13 cellular contexts compared by ENCODE assay signal in the genomic region with DNA sequence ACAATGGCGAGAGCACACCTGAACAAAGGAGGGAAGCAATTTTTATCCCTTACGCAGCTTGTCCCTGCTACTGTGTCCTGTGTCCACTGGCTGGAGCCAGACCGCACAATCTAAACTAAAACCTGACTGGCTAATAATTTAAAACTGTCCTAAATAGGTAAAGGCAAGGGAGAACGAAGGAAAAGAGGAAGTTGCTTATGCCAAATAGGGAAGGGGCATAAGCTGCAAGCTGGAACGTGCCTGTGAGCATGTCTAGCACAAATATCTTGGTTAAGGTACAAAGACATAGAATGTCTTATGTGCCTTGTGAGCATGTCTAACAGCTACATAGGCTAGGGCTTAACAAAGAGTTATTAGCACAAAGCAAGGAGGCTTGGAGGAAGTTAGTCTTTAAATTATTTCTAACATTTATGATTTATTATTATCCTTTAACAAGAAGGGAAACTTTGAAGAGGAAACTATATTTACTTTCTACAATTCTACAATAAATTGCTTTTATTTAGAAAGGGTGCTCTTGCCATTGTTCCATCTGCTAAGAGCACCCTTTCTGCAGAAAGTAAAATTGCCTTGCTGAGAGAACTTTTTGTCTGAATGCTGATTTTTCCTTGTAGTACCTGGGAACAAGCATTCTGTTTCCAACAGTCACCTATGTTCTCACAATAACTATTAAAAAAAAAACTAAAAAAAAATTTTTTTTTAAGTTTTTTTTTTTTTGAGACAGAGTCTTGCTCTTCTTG.
"Had no signal": no experiment of that assay in that cellular context is flagged by ENCODE, and none has a peak within 500 bp of the region (broad histone marks: within the 10 kb centered on the region; RNA-seq: fewer than 3 reads in every experiment).

No MANE protein-coding gene starts in this region.

- H3K4me3 ChIP-seq: adrenal gland, lower lobe of right lung, right lobe of liver, suprapubic skin had no signal

- DNase-seq: activated CD4-positive, alpha-beta T cell treated with anti-CD3 and anti-CD28 coated beads, Interleukin-2, amount 50 U/mL, for 48 hours; activated CD8-positive, alpha-beta memory T cell treated with anti-CD3 and anti-CD28 coated beads, Interleukin-2, amount 10 ng/mL, durations not matched to agents 7 days and 5 days; activated naive CD4-positive, alpha-beta T cell treated with anti-CD3 and anti-CD28 coated beads, Interleukin-2, amount 50 U/mL, for 16 hours; activated T-cell treated with anti-CD3 and anti-CD28 coated beads, Interleukin-2, amount 50 U/mL, for 1 hour; adrenal gland; erythroblast; left colon; lower lobe of right lung; nephron progenitor cell; right lobe of liver; WERI-Rb-1 had no signal

- ATAC-seq: activated CD8-positive, alpha-beta memory T cell treated with anti-CD3 and anti-CD28 coated beads, Interleukin-2, amount 10 ng/mL, durations not matched to agents 7 days and 5 days; left colon; lower lobe of right lung; right lobe of liver had no signal

- H3K9me3 ChIP-seq: adrenal gland, right lobe of liver, suprapubic skin had no signal

- FAIRE-seq: islet of Langerhans had no signal
